13 cellular contexts compared by ENCODE assay signal in the genomic region with DNA sequence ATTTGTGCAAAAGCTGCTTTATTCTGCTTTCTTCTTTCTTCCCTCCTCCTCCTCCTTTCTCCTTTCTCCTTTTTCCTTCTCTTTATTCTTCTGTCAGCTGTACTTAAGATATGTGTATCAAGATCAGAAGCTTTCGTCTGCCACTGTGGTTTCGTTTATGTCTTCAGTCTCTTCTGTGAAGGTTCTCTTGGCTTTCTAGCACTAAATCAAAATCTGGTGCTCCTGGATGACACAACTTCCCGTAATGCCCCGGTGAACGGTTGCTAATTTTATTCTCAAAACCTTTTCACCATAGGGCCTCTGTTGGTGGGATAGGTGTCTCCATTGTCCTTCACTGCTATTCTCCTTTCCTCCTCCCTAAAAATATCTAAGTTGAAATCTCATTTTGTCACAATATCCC.
"Had no signal": no experiment of that assay in that cellular context is flagged by ENCODE, and none has a peak within 500 bp of the region (broad histone marks: within the 10 kb centered on the region; RNA-seq: fewer than 3 reads in every experiment).

No MANE protein-coding gene starts in this region.

- H3K27me3 ChIP-seq: right atrium auricular region had no signal

- H3K27me3 Mint-ChIP-seq: activated T-cell treated with anti-CD3 and anti-CD28 coated beads, Interleukin-2, amount 50 U/mL, for 24 hours; progenitor cell of endocrine pancreas had no signal

- H3K36me3 ChIP-seq: right atrium auricular region had no signal

- H3K9me3 ChIP-seq: right atrium auricular region had no signal

- H3K4me3 Mint-ChIP-seq: activated T-cell treated with anti-CD3 and anti-CD28 coated beads, Interleukin-2, amount 50 U/mL, for 24 hours; immature natural killer cell; nephron progenitor cell had no signal

- H3K9me3 Mint-ChIP-seq: activated T-cell treated with anti-CD3 and anti-CD28 coated beads, Interleukin-2, amount 50 U/mL, for 24 hours; immature natural killer cell; nephron progenitor cell had no signal

- H3K4me3 ChIP-seq: right atrium auricular region, skin epidermis had no signal

- DNase-seq: activated effector memory CD4-positive, alpha-beta T cell treated with Interleukin-2 at 50 U/mL for 16 hours; activated T-cell treated with anti-CD3 and anti-CD28 coated beads, Interleukin-2, amount 50 U/mL, for 24 hours; aorta; cerebellar nuclear complex; effector CD8-positive, alpha-beta T cell; foreskin fibroblast; immature natural killer cell; nephron progenitor cell; stimulated activated CD4-positive, alpha-beta T cell treated with anti-CD3 and anti-CD28 coated beads, Interleukin-4, amount 100 ng/mL, for 24 hours; trophoblast cell had no signal

- H3K27ac Mint-ChIP-seq: activated T-cell treated with anti-CD3 and anti-CD28 coated beads, Interleukin-2, amount 50 U/mL, for 24 hours; immature natural killer cell; nephron progenitor cell; progenitor cell of endocrine pancreas had no signal
